Comparison of ENCODE assay signal across 12 cellular contexts in genomic region chr1:1122981-1123480, GRCh38. TPM values are rescaled to one million over a fixed set of nuclear protein-coding genes. Genes with fewer than 3 reads are reported as not detected.
A peak's percentile ranks its signal among the peaks of the same experiment; 100 is the strongest.
DNase-seq lines count a peak whose midpoint lies in the region; ATAC-seq, FAIRE-seq and TF ChIP-seq lines count a peak whose summit lies in the region.
"Had no signal": no experiment of that assay in that cellular context is flagged by ENCODE, and none has a peak within 500 bp of the region (broad histone marks: within the 10 kb centered on the region; RNA-seq: fewer than 3 reads in every experiment).

No MANE protein-coding gene starts in this region.

- CTCF ChIA-PET in HepG2 (lab: Yijun Ruan, JAX; ENCODE audit: low intra/inter-chr PET ratio, low total read pairs) (interaction anchor here (1.0 to 1.5 kb wide), 2 partner anchors 108 to 109 kb away, joined by 3 to 5 read pairs; partner anchors contain the start of genes B3GALT6 and SDF4), T-cell (lab: Charles Lee) (interaction anchor here in 1 of 2 donors (0.7 to 3.0 kb wide), 3 partner anchors 108 to 168 kb away, joined by 4 to 17 read pairs (median 4); partner anchors contain the start of gene SDF4)

- intact Hi-C loops in HepG2 (cut with micrococcal nuclease; ENCODE audit: unreplicated experiment) (loop anchor here (5.0 kb wide), 3 partner anchors 109 to 169 kb away; partner anchors contain the start of genes B3GALT6 and SDF4), right lobe of liver (cut with DNase I) (loop anchor here (5.0 to 10.0 kb wide), 3 partner anchors 119 to 169 kb away; no protein-coding TSS in a partner anchor)

- H4K20me1 ChIP-seq in HepG2 (ENCODE audit: insufficient read depth, low read length) (no peaks in the 10 kb centered on the region), hepatocyte (ENCODE audit: insufficient read depth, poor library complexity, severe bottlenecking) (no peaks in the 10 kb centered on the region)

- H3K36me3 Mint-ChIP-seq in T-cell = no peaks in the 10 kb centered on the region
- H3K36me3 Mint-ChIP-seq: naive thymus-derived CD4-positive, alpha-beta T cell had no signal

- BruUV-seq in HepG2 (replicated peaks; lab: Mats Ljungman, UMichigan) = no TSS peak

- H3K27ac ChIP-seq in HepG2 (ENCODE audit: extremely low read length, insufficient read depth, low read length) (no peak overlapping the region), right lobe of liver (no peak overlapping the region), hepatocyte (no peak overlapping the region)

- peaks cover 0 to 8% (median 1%) of the 10 kb centered on the region in 3 donors for H3K4me1 Mint-ChIP-seq in T-cell

- H3K27me3 ChIP-seq in HepG2 (ENCODE audit: control insufficient read depth in 1 of 2, insufficient read depth in 2 of 2, low read length in 2 of 2) (peaks cover 2 to 28% of the 10 kb centered on the region in 2 experiments; a peak in 4 of 5 replicates), right lobe of liver (no peaks in the 10 kb centered on the region), hepatocyte (no peaks in the 10 kb centered on the region)

- peak; percentile 47 for FAIRE-seq in HepG2 (lab: Jason Lieb, UNC)

- TF ChIP-seq CTCF in HepG2 (CRISPR knock-in tag; IDR thresholded peaks at IDR 0.05) (peak; percentile 44), right lobe of liver (IDR thresholded peaks at IDR 0.05) (no peak), hepatocyte (IDR thresholded peaks at IDR 0.05; ENCODE audit: poor library complexity) (no peak)

- POLR2A ChIA-PET in HepG2 (lab: Yijun Ruan, JAX) = interaction anchor here (0.9 to 4.2 kb wide), 4 partner anchors 9 to 168 kb away, joined by 3 to 93 read pairs (median 6); no protein-coding TSS in a partner anchor
- POLR2A ChIA-PET in T-cell (lab: Charles Lee) = no interaction called here

- H3K36me3 ChIP-seq in HepG2 (replicated peaks in 1 of 2; ENCODE audit: control insufficient read depth in 1 of 2, insufficient read depth in 2 of 2, low read length in 2 of 2) (no peaks in the 10 kb centered on the region), right lobe of liver (no peaks in the 10 kb centered on the region), hepatocyte (replicated peaks; ENCODE audit: insufficient read depth, low read depth) (no peaks in the 10 kb centered on the region)

- no peaks in the 10 kb centered on the region for H3K9me3 ChIP-seq in HepG2 (ENCODE audit: low read length)
- H3K9me3 ChIP-seq in right lobe of liver = no peaks in the 10 kb centered on the region
- H3K9me3 ChIP-seq in hepatocyte (ENCODE audit: low read depth) = no peaks in the 10 kb centered on the region

- H2AFZ ChIP-seq in HepG2 (ENCODE audit: low read length) = no peak overlapping the region
- no peak overlapping the region for H2AFZ ChIP-seq in hepatocyte

- in situ Hi-C loops in HepG2 (cut with HindIII; ENCODE audit: extremely low pct_ligation_motif_present, low pct_unique_long_range_greater_than_20kb) = no loop called here

- TF ChIP-seq POLR2A in HepG2 (IDR thresholded peaks at IDR 0.05; ENCODE audit: insufficient read depth in 1 of 2, low read depth in 2 of 2, low read length in 2 of 2) (no peak), right lobe of liver (IDR thresholded peaks at IDR 0.05) (no peak)

- 4% methylated on average over 10 of the region's 18 CpGs for WGBS in HepG2 (ENCODE audit: low lambda C conversion rate)
- WGBS in right lobe of liver (ENCODE audit: insufficient coverage, low coverage, low lambda C conversion rate, missing lambda C conversion rate) = 51% methylated on average over 9 of the region's 18 CpGs
- 54% methylated on average over 18 of the region's 18 CpGs for WGBS in hepatocyte (ENCODE audit: low lambda C conversion rate, missing lambda C conversion rate)

- H3K79me2 ChIP-seq in HepG2 (ENCODE audit: insufficient read depth, low read length) (peaks cover 2% of the 10 kb centered on the region), hepatocyte (peaks cover 3% of the 10 kb centered on the region)

- no peak overlapping the region for H3K27ac Mint-ChIP-seq in T-cell

- H3K4me3 Mint-ChIP-seq in T-cell = peak overlapping the region in 1 of 3 donors; percentile 45

- H3K4me1 ChIP-seq in HepG2 (ENCODE audit: insufficient read depth, low read length) (peaks cover 58% of the 10 kb centered on the region), right lobe of liver (peaks cover 0 to 29% (median 14%) of the 10 kb centered on the region in 4 donors), hepatocyte (ENCODE audit: insufficient read depth) (peaks cover 43% of the 10 kb centered on the region)

- H3K4me2 ChIP-seq in HepG2 (ENCODE audit: low read depth, low read length) = peak overlapping the region; percentile 91
- peak overlapping the region; percentile 44 for H3K4me2 ChIP-seq in hepatocyte

- peak; percentile 66 for ATAC-seq in HepG2
- ATAC-seq in right lobe of liver = no peak
- ATAC-seq in T-cell (replicated peaks in 1 of 4) = no peak
- no peak for ATAC-seq in HG02623 (IDR thresholded peaks at IDR 0.05; ENCODE audit: unreplicated experiment)

- no peak for TF ChIP-seq EP300 in HepG2 (IDR thresholded peaks at IDR 0.05; ENCODE audit: low read depth in 2 of 2, low read length in 2 of 2)
- TF ChIP-seq EP300 in HepG2 (CRISPR knock-in tag; IDR thresholded peaks at IDR 0.05; ENCODE audit: borderline replicate concordance) = no peak

- H3K9me2 ChIP-seq in hepatocyte (replicated peaks; ENCODE audit: insufficient read depth) = no peaks in the 10 kb centered on the region

- TF ChIP-seq RAD21 in HepG2 (CRISPR knock-in tag; IDR thresholded peaks at IDR 0.05) = no peak

- no peaks in the 10 kb centered on the region for H3K9me3 Mint-ChIP-seq in T-cell

- peak overlapping the region; percentile 41 to 72 (median 49) for H3K4me3 ChIP-seq in HepG2 (replicated peaks in 1 of 3; ENCODE audit: insufficient read depth in 1 of 3, low read depth in 2 of 3, low read length in 3 of 3)
- no peak overlapping the region for H3K4me3 ChIP-seq in right lobe of liver
- H3K4me3 ChIP-seq in hepatocyte = no peak overlapping the region

- DNase-seq in HepG2 (ENCODE audit: low spot score) = peak; percentile 74
- DNase-seq in right lobe of liver = no peak
- DNase-seq in RPMI7951 (ENCODE audit: low read depth) = peak; percentile 71
- peak; percentile 63 for DNase-seq in hepatocyte (ENCODE audit: low spot score)
- DNase-seq in KG1 (lab: John Stamatoyannopoulos, UW) = no peak
- DNase-seq in T-cell = no peak
- no peak for DNase-seq in HUDEP-2 (lab: John Stamatoyannopoulos, UW; ENCODE audit: unreplicated experiment in 76 of 76)
- DNase-seq: naive thymus-derived CD4-positive, alpha-beta T cell; NCI-H2171; Right ventricle myocardium superior had no signal

- peak overlapping the region; percentile 29 for H3K9ac ChIP-seq in HepG2 (ENCODE audit: insufficient read depth, low read depth, low read length)

- peaks cover 0 to 6% of the 10 kb centered on the region in 2 donors for H3K27me3 Mint-ChIP-seq in T-cell

RNA-seq across cellular contexts. Expression of gene C1orf159, which starts 7.1 kb away (rescaled TPM):
- 3.8 and 6.7 TPM in 2 replicates for total RNA-seq in HepG2 (2016; rRNA removed; fragmentation: Illumina TruSeq; extraction: Trizol)
- total RNA-seq in HepG2 (2016; cell fraction: cytosol; rRNA removed; fragmentation: Illumina TruSeq; extraction: Trizol; ENCODE audit: low read depth) = 6.3 and 6.8 TPM in 2 replicates
- 3.6 and 6.6 TPM in 2 replicates for total RNA-seq in HepG2 (2016; cell fraction: insoluble cytoplasmic fraction; rRNA removed; fragmentation: Illumina TruSeq; extraction: Trizol)
- total RNA-seq in HepG2 (2016; cell fraction: membrane; rRNA removed; fragmentation: Illumina TruSeq; extraction: Trizol) = 7.4 and 7.9 TPM in 2 replicates
- 6.3 and 7.7 TPM in 2 replicates for total RNA-seq in HepG2 (2016; cell fraction: nucleus; rRNA removed; fragmentation: Illumina TruSeq; extraction: Trizol)
- 3.8 and 4.2 TPM in 2 replicates for polyA plus RNA-seq in HepG2 (2011; rRNA removed)
- 1.7 and 4.2 TPM in 2 replicates for polyA plus RNA-seq in HepG2 (2011; cell fraction: cytosol; rRNA removed)
- polyA plus RNA-seq in HepG2 (2011; cell fraction: nucleus; rRNA removed) = 22.9 and 35.9 TPM in 2 replicates
- 2.8 and 3.2 TPM in 2 replicates for polyA plus RNA-seq in HepG2 (2012)
- 4.7 and 6.0 TPM in 2 replicates for polyA plus RNA-seq in HepG2 (2016; cell fraction: cytosol; fragmentation: Illumina TruSeq; extraction: Trizol; ENCODE audit: low read depth)
- 3.5 and 4.0 TPM in 2 replicates for polyA plus RNA-seq in HepG2 (2016; cell fraction: insoluble cytoplasmic fraction; fragmentation: Illumina TruSeq; extraction: Trizol; ENCODE audit: low read depth)
- 7.0 and 8.1 TPM in 2 replicates for polyA plus RNA-seq in HepG2 (2016; cell fraction: membrane; fragmentation: Illumina TruSeq; extraction: Trizol; ENCODE audit: low read depth)
- polyA plus RNA-seq in HepG2 (2016; cell fraction: nucleus; fragmentation: Illumina TruSeq; extraction: Trizol; ENCODE audit: insufficient read depth, low read depth) = 19.9 and 20.1 TPM in 2 replicates
- 2.9 and 5.6 TPM in 2 replicates for polyA minus RNA-seq in HepG2 (2011; rRNA and poly(A)+ RNA removed; ENCODE audit: low replicate concordance)
- 2.1 and 2.2 TPM in 2 replicates for polyA minus RNA-seq in HepG2 (2011; cell fraction: cytosol; rRNA and poly(A)+ RNA removed)
- polyA minus RNA-seq in HepG2 (2011; cell fraction: nucleus; rRNA and poly(A)+ RNA removed) = 3.7 and 4.5 TPM in 2 replicates
- 1 to 10 TPM; 4.0 to 7.7 (median 6.4) TPM for total RNA-seq in right lobe of liver
- 10.3 and 16.2 TPM in 2 replicates for total RNA-seq in RPMI7951 (2014; rRNA removed; shearing (Covaris generic))
- 7.1 and 9.2 TPM in 2 replicates for total RNA-seq in hepatocyte
- 21.7 and 25.1 TPM in 2 replicates for polyA plus RNA-seq in hepatocyte
- 10 to 100 TPM; 20.4 to 37.7 (median 22.5) TPM for total RNA-seq in T-cell

RNA-seq across cellular contexts. Expression of gene RNF223, which starts 48.9 kb away (rescaled TPM):
- total RNA-seq in HepG2 (2016; rRNA removed; fragmentation: Illumina TruSeq; extraction: Trizol) (not detected in 2 replicates), right lobe of liver (not detected), hepatocyte (0.08 and 0.43 TPM in 2 replicates), T-cell (not detected)
- not detected in 2 replicates for total RNA-seq in HepG2 (2016; cell fraction: cytosol; rRNA removed; fragmentation: Illumina TruSeq; extraction: Trizol; ENCODE audit: low read depth)
- total RNA-seq in HepG2 (2016; cell fraction: insoluble cytoplasmic fraction; rRNA removed; fragmentation: Illumina TruSeq; extraction: Trizol) = not detected in 2 replicates
- not detected in 2 replicates for total RNA-seq in HepG2 (2016; cell fraction: membrane; rRNA removed; fragmentation: Illumina TruSeq; extraction: Trizol)
- total RNA-seq in HepG2 (2016; cell fraction: nucleus; rRNA removed; fragmentation: Illumina TruSeq; extraction: Trizol) = not detected in 2 replicates
- polyA plus RNA-seq in HepG2 (2011; rRNA removed) (0.03 and 0.05 TPM in 2 replicates), hepatocyte (0.88 and 2.6 TPM in 2 replicates)
- 0.04 TPM in 1 of 2 replicates, not detected in the other for polyA plus RNA-seq in HepG2 (2011; cell fraction: cytosol; rRNA removed)
- polyA plus RNA-seq in HepG2 (2011; cell fraction: nucleus; rRNA removed) = not detected in 2 replicates
- polyA plus RNA-seq in HepG2 (2012) = 0.07 and 0.08 TPM in 2 replicates
- polyA plus RNA-seq in HepG2 (2016; cell fraction: cytosol; fragmentation: Illumina TruSeq; extraction: Trizol; ENCODE audit: low read depth) = not detected in 2 replicates
- not detected in 2 replicates for polyA plus RNA-seq in HepG2 (2016; cell fraction: insoluble cytoplasmic fraction; fragmentation: Illumina TruSeq; extraction: Trizol; ENCODE audit: low read depth)
- polyA plus RNA-seq in HepG2 (2016; cell fraction: membrane; fragmentation: Illumina TruSeq; extraction: Trizol; ENCODE audit: low read depth) = not detected in 2 replicates
- polyA plus RNA-seq in HepG2 (2016; cell fraction: nucleus; fragmentation: Illumina TruSeq; extraction: Trizol; ENCODE audit: insufficient read depth, low read depth) = not detected in 2 replicates
- 2.1 TPM in 1 of 2 replicates, not detected in the other for polyA minus RNA-seq in HepG2 (2011; rRNA and poly(A)+ RNA removed; ENCODE audit: low replicate concordance)
- not detected in 2 replicates for polyA minus RNA-seq in HepG2 (2011; cell fraction: cytosol; rRNA and poly(A)+ RNA removed)
- 0.26 TPM in 1 of 2 replicates, not detected in the other for polyA minus RNA-seq in HepG2 (2011; cell fraction: nucleus; rRNA and poly(A)+ RNA removed)
- total RNA-seq in RPMI7951 (2014; rRNA removed; shearing (Covaris generic)) = not detected in 2 replicates
- total RNA-seq: HT1080, Right ventricle myocardium superior had no signal
- polyA plus RNA-seq: naive thymus-derived CD4-positive, alpha-beta T cell had no signal

RNA-seq across cellular contexts. Expression of gene TTLL10, which starts 50.6 kb away (rescaled TPM):
- total RNA-seq in HepG2 (2016; rRNA removed; fragmentation: Illumina TruSeq; extraction: Trizol) = not detected in 2 replicates
- total RNA-seq in HepG2 (2016; cell fraction: cytosol; rRNA removed; fragmentation: Illumina TruSeq; extraction: Trizol; ENCODE audit: low read depth) = not detected in 2 replicates
- not detected in 2 replicates for total RNA-seq in HepG2 (2016; cell fraction: insoluble cytoplasmic fraction; rRNA removed; fragmentation: Illumina TruSeq; extraction: Trizol)
- not detected in 2 replicates for total RNA-seq in HepG2 (2016; cell fraction: membrane; rRNA removed; fragmentation: Illumina TruSeq; extraction: Trizol)
- total RNA-seq in HepG2 (2016; cell fraction: nucleus; rRNA removed; fragmentation: Illumina TruSeq; extraction: Trizol) = not detected in 2 replicates
- not detected in 2 replicates for polyA plus RNA-seq in HepG2 (2011; rRNA removed)
- 0.06 and 0.08 TPM in 2 replicates for polyA plus RNA-seq in HepG2 (2011; cell fraction: cytosol; rRNA removed)
- 0.24 and 0.48 TPM in 2 replicates for polyA plus RNA-seq in HepG2 (2011; cell fraction: nucleus; rRNA removed)
- 0.07 TPM in 1 of 2 replicates, not detected in the other for polyA plus RNA-seq in HepG2 (2012)
- not detected in 2 replicates for polyA plus RNA-seq in HepG2 (2016; cell fraction: cytosol; fragmentation: Illumina TruSeq; extraction: Trizol; ENCODE audit: low read depth)
- polyA plus RNA-seq in HepG2 (2016; cell fraction: insoluble cytoplasmic fraction; fragmentation: Illumina TruSeq; extraction: Trizol; ENCODE audit: low read depth) = not detected in 2 replicates
- polyA plus RNA-seq in HepG2 (2016; cell fraction: membrane; fragmentation: Illumina TruSeq; extraction: Trizol; ENCODE audit: low read depth) = not detected in 2 replicates
- not detected in 2 replicates for polyA plus RNA-seq in HepG2 (2016; cell fraction: nucleus; fragmentation: Illumina TruSeq; extraction: Trizol; ENCODE audit: insufficient read depth, low read depth)
- 0.18 TPM in 1 of 2 replicates, not detected in the other for polyA minus RNA-seq in HepG2 (2011; rRNA and poly(A)+ RNA removed; ENCODE audit: low replicate concordance)
- polyA minus RNA-seq in HepG2 (2011; cell fraction: cytosol; rRNA and poly(A)+ RNA removed) = not detected in 2 replicates
- polyA minus RNA-seq in HepG2 (2011; cell fraction: nucleus; rRNA and poly(A)+ RNA removed) = not detected in 2 replicates
- total RNA-seq in right lobe of liver = not detected
- not detected in 2 replicates for total RNA-seq in RPMI7951 (2014; rRNA removed; shearing (Covaris generic))
- total RNA-seq in hepatocyte = not detected in 2 replicates
- 0.38 and 0.69 TPM in 2 replicates for polyA plus RNA-seq in hepatocyte
- 1 to 10 TPM in 1 of 5 donors, under 1 TPM in 3, not detected in 1; 0.26 to 1.0 (median 0.47) TPM for total RNA-seq in T-cell
- total RNA-seq: HT1080 had no signal
- polyA plus RNA-seq: naive thymus-derived CD4-positive, alpha-beta T cell had no signal

Comparison
In these comparisons a context has a peak if more than half of its experiments do, and no peak if none do; other contexts are left out.
1. DNase-seq: peak in HepG2 (single experiment), RPMI7951 (single experiment) and hepatocyte (single experiment); none in right lobe of liver (0 of 3), KG1 (single experiment), T-cell (0 of 34) and HUDEP-2 (0 of 76).
2. H3K4me3 ChIP-seq: peak in HepG2 (3 of 3); none in right lobe of liver (0 of 3) and hepatocyte (single experiment).